In genomic region chr6:26120807-26121140, GRCh38 we compare ENCODE assay signal across 1 cellular context.
TF ChIP-seq lines count a peak whose summit lies in the region.

No MANE protein-coding gene starts in this region.

TF ChIP-seq in H1, 55 proteins besides CTCF, POLR2A, EP300 and RAD21:
- no peak for TF ChIP-seq SUZ12 (IDR thresholded peaks at IDR 0.05; ENCODE audit: low read length)
- no peak for TF ChIP-seq EZH2 (IDR thresholded peaks at IDR 0.05; ENCODE audit: low read depth, low read length, severe bottlenecking)
- no peak for TF ChIP-seq HDAC2 (IDR thresholded peaks at IDR 0.05; ENCODE audit: borderline replicate concordance in 1 of 2, low read depth in 2 of 2, low read length in 2 of 2)
- TF ChIP-seq FOSL1 (IDR thresholded peaks at IDR 0.05; ENCODE audit: insufficient read depth, low read depth, low read length) = no peak
- no peak for TF ChIP-seq ATF3 (IDR thresholded peaks at IDR 0.05; ENCODE audit: insufficient read depth, low read depth, low read length)
- TF ChIP-seq ASH2L (IDR thresholded peaks at IDR 0.05; ENCODE audit: low read length) = no peak
TF ChIP-seq in H1: peak in this region for 0.
